ENCODE assay signal across 1 cellular context in the genomic region with DNA sequence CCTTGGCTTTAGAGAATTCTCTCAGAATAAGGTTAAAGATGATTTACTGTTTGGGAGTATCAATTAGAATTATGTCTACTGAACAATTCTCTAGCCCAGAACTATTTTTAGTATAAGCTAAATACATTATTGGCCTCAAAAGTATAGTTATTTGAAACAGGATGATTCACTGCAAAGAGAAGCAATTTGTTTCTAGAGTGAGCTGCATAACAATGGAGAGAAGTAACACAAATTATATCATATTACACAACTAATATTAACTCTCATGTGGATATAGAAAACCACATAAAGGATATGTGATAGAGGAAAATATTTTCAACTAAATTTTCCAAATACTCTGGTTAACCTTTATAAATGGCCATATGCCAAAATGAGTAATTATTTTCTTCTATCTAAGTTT.
TF ChIP-seq lines count a peak whose summit lies in the region.

No MANE protein-coding gene starts in this region.

TF ChIP-seq in SK-N-SH, 30 proteins besides CTCF, POLR2A, EP300 and RAD21 (continued from another document):
- no peak for TF ChIP-seq FOXM1 (IDR thresholded peaks at IDR 0.05; ENCODE audit: low read depth)
- TF ChIP-seq, protein P1, sequence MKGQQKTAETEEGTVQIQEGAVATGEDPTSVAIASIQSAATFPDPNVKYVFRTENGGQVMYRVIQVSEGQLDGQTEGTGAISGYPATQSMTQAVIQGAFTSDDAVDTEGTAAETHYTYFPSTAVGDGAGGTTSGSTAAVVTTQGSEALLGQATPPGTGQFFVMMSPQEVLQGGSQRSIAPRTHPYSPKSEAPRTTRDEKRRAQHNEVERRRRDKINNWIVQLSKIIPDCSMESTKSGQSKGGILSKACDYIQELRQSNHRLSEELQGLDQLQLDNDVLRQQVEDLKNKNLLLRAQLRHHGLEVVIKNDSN (IDR thresholded peaks at IDR 0.05; ENCODE audit: borderline replicate concordance, low read depth): no peak
